1 cellular context compared by ENCODE assay signal in the genomic region with DNA sequence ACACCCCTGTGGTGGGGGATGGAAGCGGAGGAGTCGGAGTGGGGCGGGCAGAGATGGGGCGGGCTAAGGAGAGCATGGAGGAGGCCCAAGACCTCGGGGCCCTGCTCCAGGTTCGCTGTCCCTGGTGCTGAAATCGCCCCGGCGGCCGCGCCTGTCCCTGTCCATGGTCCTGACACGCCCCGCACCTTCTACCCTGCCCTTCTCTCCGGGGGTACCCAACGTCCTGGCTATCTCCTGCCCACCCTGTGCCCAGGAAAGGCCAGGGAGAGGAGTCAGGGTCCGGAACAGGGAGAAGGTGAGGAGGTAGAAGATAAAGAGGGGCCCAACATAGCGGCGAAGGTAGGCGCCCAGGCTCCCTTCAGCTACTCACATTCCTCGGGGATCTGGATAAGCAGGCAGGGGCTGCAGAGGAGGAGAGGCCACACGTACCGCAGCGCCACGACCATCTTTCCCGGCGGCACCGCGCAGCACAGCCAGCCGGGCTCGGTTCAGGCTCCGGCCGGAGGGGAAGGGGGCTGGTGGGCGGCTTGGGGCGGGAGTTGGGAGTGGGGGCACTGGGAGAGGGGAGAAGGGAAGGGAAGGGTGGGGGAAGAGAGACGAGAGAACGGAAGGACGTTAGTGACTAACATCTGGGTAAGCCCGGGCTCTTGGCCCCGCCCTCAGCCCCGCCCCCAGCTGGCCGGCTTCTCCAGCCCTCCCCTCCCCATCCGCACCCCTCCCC.
TF ChIP-seq lines count a peak whose summit lies in the region.

No MANE protein-coding gene starts in this region.

TF ChIP-seq in HepG2, 621 proteins besides CTCF, POLR2A, EP300 and RAD21 (continued from another document and continues in another):
- TF ChIP-seq, protein P1, sequence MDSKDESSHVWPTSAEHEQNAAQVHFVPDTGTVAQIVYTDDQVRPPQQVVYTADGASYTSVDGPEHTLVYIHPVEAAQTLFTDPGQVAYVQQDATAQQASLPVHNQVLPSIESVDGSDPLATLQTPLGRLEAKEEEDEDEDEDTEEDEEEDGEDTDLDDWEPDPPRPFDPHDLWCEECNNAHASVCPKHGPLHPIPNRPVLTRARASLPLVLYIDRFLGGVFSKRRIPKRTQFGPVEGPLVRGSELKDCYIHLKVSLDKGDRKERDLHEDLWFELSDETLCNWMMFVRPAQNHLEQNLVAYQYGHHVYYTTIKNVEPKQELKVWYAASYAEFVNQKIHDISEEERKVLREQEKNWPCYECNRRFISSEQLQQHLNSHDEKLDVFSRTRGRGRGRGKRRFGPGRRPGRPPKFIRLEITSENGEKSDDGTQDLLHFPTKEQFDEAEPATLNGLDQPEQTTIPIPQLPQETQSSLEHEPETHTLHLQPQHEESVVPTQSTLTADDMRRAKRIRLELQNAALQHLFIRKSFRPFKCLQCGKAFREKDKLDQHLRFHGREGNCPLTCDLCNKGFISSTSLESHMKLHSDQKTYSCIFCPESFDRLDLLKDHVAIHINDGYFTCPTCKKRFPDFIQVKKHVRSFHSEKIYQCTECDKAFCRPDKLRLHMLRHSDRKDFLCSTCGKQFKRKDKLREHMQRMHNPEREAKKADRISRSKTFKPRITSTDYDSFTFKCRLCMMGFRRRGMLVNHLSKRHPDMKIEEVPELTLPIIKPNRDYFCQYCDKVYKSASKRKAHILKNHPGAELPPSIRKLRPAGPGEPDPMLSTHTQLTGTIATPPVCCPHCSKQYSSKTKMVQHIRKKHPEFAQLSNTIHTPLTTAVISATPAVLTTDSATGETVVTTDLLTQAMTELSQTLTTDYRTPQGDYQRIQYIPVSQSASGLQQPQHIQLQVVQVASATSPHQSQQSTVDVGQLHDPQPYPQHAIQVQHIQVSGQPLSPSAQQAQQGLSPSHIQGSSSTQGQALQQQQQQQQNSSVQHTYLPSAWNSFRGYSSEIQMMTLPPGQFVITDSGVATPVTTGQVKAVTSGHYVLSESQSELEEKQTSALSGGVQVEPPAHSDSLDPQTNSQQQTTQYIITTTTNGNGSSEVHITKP (CRISPR knock-in tag; IDR thresholded peaks at IDR 0.05; ENCODE audit: low read depth): peak; percentile 93
- TF ChIP-seq ZNF329 (CRISPR knock-in tag; IDR thresholded peaks at IDR 0.05; ENCODE audit: low read depth): peak; percentile 97
- TF ChIP-seq HMGXB3 (CRISPR knock-in tag; IDR thresholded peaks at IDR 0.05; ENCODE audit: borderline replicate concordance): peak; percentile 98
- TF ChIP-seq ZNF543 (CRISPR knock-in tag; IDR thresholded peaks at IDR 0.05): peak; percentile 99
- TF ChIP-seq E2F5 (CRISPR knock-in tag; conservative IDR thresholded peaks at IDR 0.05): peak; percentile 97
- TF ChIP-seq NR3C1 (CRISPR knock-in tag; IDR thresholded peaks at IDR 0.05): peak; percentile 93
- TF ChIP-seq FOXO4 (CRISPR knock-in tag; conservative IDR thresholded peaks at IDR 0.05): peak; percentile 100
- TF ChIP-seq, protein P2, sequence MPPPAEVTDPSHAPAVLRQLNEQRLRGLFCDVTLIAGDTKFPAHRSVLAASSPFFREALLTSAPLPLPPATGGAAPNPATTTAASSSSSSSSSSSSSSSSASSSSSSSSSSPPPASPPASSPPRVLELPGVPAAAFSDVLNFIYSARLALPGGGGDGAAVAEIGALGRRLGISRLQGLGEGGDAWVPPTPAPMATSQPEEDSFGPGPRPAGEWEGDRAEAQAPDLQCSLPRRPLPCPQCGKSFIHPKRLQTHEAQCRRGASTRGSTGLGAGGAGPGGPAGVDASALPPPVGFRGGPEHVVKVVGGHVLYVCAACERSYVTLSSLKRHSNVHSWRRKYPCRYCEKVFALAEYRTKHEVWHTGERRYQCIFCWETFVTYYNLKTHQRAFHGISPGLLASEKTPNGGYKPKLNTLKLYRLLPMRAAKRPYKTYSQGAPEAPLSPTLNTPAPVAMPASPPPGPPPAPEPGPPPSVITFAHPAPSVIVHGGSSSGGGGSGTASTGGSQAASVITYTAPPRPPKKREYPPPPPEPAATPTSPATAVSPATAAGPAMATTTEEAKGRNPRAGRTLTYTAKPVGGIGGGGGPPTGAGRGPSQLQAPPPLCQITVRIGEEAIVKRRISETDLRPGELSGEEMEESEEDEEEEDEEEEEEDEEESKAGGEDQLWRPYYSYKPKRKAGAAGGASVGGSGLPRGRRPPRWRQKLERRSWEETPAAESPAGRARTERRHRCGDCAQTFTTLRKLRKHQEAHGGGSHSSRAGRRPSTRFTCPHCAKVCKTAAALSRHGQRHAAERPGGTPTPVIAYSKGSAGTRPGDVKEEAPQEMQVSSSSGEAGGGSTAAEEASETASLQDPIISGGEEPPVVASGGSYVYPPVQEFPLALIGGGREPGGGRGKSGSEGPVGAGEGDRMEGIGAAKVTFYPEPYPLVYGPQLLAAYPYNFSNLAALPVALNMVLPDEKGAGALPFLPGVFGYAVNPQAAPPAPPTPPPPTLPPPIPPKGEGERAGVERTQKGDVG (CRISPR knock-in tag; IDR thresholded peaks at IDR 0.05; ENCODE audit: borderline replicate concordance): peak; percentile 97; the same call in 1 of the 2 replicates
- TF ChIP-seq, protein P3, sequence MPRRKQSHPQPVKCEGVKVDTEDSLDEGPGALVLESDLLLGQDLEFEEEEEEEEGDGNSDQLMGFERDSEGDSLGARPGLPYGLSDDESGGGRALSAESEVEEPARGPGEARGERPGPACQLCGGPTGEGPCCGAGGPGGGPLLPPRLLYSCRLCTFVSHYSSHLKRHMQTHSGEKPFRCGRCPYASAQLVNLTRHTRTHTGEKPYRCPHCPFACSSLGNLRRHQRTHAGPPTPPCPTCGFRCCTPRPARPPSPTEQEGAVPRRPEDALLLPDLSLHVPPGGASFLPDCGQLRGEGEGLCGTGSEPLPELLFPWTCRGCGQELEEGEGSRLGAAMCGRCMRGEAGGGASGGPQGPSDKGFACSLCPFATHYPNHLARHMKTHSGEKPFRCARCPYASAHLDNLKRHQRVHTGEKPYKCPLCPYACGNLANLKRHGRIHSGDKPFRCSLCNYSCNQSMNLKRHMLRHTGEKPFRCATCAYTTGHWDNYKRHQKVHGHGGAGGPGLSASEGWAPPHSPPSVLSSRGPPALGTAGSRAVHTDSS (CRISPR knock-in tag; conservative IDR thresholded peaks at IDR 0.05): no peak
- peak; percentile 100 for TF ChIP-seq SATB2 (CRISPR knock-in tag; IDR thresholded peaks at IDR 0.05)
- peak; percentile 99 for TF ChIP-seq SNAPC2 (CRISPR knock-in tag; IDR thresholded peaks at IDR 0.05)
- peak; percentile 93 for TF ChIP-seq RORA (CRISPR knock-in tag; IDR thresholded peaks at IDR 0.05)
- TF ChIP-seq ZNF546 (CRISPR knock-in tag; conservative IDR thresholded peaks at IDR 0.05): peak; percentile 100
- TF ChIP-seq POLR2G (IDR thresholded peaks at IDR 0.05; ENCODE audit: low read depth, low read length): no peak
- TF ChIP-seq ELF3 (CRISPR knock-in tag; IDR thresholded peaks at IDR 0.05): peak; percentile 98
- peak; percentile 87 for TF ChIP-seq MYC (CRISPR knock-in tag; IDR thresholded peaks at IDR 0.05; ENCODE audit: borderline replicate concordance)
- peak; percentile 71 for TF ChIP-seq ZNF143 (CRISPR knock-in tag; IDR thresholded peaks at IDR 0.05)
- TF ChIP-seq RFX3 (CRISPR knock-in tag; IDR thresholded peaks at IDR 0.05): peak; percentile 75
- peak; percentile 97 for TF ChIP-seq NAIF1 (CRISPR knock-in tag; IDR thresholded peaks at IDR 0.05; ENCODE audit: borderline replicate concordance)
- TF ChIP-seq HNF1B (CRISPR knock-in tag; IDR thresholded peaks at IDR 0.05): peak; percentile 81
- peak in 1 of 2 experiments; percentile 89; a peak in 2 of 4 replicates for TF ChIP-seq ATF4 (CRISPR knock-in tag; IDR thresholded peaks at IDR 0.05)
- TF ChIP-seq ZNF160 (CRISPR knock-in tag; IDR thresholded peaks at IDR 0.05): peak; percentile 99
- no peak for TF ChIP-seq ZNF260 (CRISPR knock-in tag; IDR thresholded peaks at IDR 0.05; ENCODE audit: borderline replicate concordance, low read depth)
- TF ChIP-seq SNAI1 (CRISPR knock-in tag; IDR thresholded peaks at IDR 0.05; ENCODE audit: borderline replicate concordance): peak; percentile 100
- no peak for TF ChIP-seq TBP (CRISPR knock-in tag; IDR thresholded peaks at IDR 0.05)
- peak; percentile 100 for TF ChIP-seq ZFP37 (CRISPR knock-in tag; IDR thresholded peaks at IDR 0.05; ENCODE audit: borderline replicate concordance)
- TF ChIP-seq ZNF547 (CRISPR knock-in tag; IDR thresholded peaks at IDR 0.05): peak; percentile 99
- peak; percentile 100 for TF ChIP-seq ZNF773 (CRISPR knock-in tag; IDR thresholded peaks at IDR 0.05; ENCODE audit: borderline replicate concordance)
- peak; percentile 99 for TF ChIP-seq STAT5B (CRISPR knock-in tag; IDR thresholded peaks at IDR 0.05)
- peak; percentile 100 for TF ChIP-seq ZNF737 (CRISPR knock-in tag; IDR thresholded peaks at IDR 0.05; ENCODE audit: borderline replicate concordance)
- no peak for TF ChIP-seq PHB2 (IDR thresholded peaks at IDR 0.05; ENCODE audit: partially characterized antibody)
- no peak for TF ChIP-seq BHLHE40 (IDR thresholded peaks at IDR 0.05; ENCODE audit: low read length)
- TF ChIP-seq ZNF652 (CRISPR knock-in tag; IDR thresholded peaks at IDR 0.05; ENCODE audit: borderline replicate concordance, low read depth): peak; percentile 66
- TF ChIP-seq ARNTL (CRISPR knock-in tag; IDR thresholded peaks at IDR 0.05): peak; percentile 97
- TF ChIP-seq TCF7L2 (IDR thresholded peaks at IDR 0.05; ENCODE audit: low read depth, low read length): no peak
- TF ChIP-seq XBP1 (CRISPR knock-in tag; IDR thresholded peaks at IDR 0.05): peak; percentile 99
- TF ChIP-seq JDP2 (CRISPR knock-in tag; IDR thresholded peaks at IDR 0.05; ENCODE audit: borderline replicate concordance): peak; percentile 98
- TF ChIP-seq, protein P4, sequence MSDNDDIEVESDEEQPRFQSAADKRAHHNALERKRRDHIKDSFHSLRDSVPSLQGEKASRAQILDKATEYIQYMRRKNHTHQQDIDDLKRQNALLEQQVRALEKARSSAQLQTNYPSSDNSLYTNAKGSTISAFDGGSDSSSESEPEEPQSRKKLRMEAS (IDR thresholded peaks at IDR 0.05): peak; percentile 45; the same call in 1 of the 2 replicates
- no peak for TF ChIP-seq TFAP4 (IDR thresholded peaks at IDR 0.05; ENCODE audit: borderline replicate concordance, low read depth)
